8 cellular contexts compared by ENCODE assay signal in the genomic region with DNA sequence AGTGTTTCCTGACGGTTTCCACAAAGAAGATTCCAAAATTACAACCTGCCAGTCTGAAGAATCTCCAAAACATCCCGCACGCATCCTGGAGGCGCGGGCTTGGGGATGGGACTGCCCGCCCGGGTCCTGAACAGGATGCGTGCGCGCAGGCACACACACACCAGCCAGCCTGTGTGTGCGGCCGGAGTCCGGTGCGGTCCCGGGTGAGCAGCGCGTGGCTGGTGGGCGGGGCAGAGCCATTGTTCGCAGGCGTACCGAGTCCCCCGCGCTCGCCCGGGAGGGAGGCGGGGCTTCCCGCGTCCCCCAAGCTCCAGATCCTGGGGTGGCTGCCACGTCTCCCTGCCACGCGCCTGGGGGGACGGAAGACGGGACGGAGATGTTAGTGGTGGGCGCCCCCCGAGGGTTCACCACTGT. TPM values are rescaled to one million over a fixed set of nuclear protein-coding genes. Genes with fewer than 3 reads are reported as not detected.
DNase-seq lines count a peak whose midpoint lies in the region; ATAC-seq and TF ChIP-seq lines count a peak whose summit lies in the region.

No MANE protein-coding gene starts in this region.

- intact Hi-C loops in activated naive CD4-positive, alpha-beta T cell treated with anti-CD3 and anti-CD28 coated beads for 36 hours (cut with micrococcal nuclease) = loop anchor here (1.0 kb wide), 2 partner anchors 19 to 60 kb away; partner anchors contain the start of gene BLOC1S2

- peaks cover 38% of the 10 kb centered on the region for H3K79me2 ChIP-seq in osteoblast (ENCODE audit: insufficient read depth, low read length)

- no peaks in the 10 kb centered on the region for H3K27me3 Mint-ChIP-seq in activated naive CD4-positive, alpha-beta T cell treated with anti-CD3 and anti-CD28 coated beads for 36 hours (ENCODE audit: low read depth)

- under 1% methylated on average over 36 of the region's 36 CpGs for whole genome bisulfite sequencing in thymus

- H3K4me1 Mint-ChIP-seq in activated naive CD4-positive, alpha-beta T cell treated with anti-CD3 and anti-CD28 coated beads for 36 hours (ENCODE audit: low read depth) = peaks cover 45% of the 10 kb centered on the region

- H3K4me1 ChIP-seq in osteoblast (ENCODE audit: insufficient read depth, low read length) (peaks cover 11% of the 10 kb centered on the region), thymus (ENCODE audit: control insufficient read depth, insufficient read depth, low read length) (peaks cover 24% of the 10 kb centered on the region)

- TF ChIP-seq CTCF in osteoblast (IDR thresholded peaks at IDR 0.05; ENCODE audit: extremely low read depth, low read depth, low read length) = no peak

- peaks cover 11% of the 10 kb centered on the region for H4K20me1 ChIP-seq in osteoblast (ENCODE audit: insufficient read depth, low read length)

- H3K27me3 ChIP-seq in osteoblast (ENCODE audit: insufficient read depth, low read length) (no peaks in the 10 kb centered on the region), thymus (ENCODE audit: control insufficient read depth, insufficient read depth) (no peaks in the 10 kb centered on the region)

- H3K27ac ChIP-seq in osteoblast (ENCODE audit: low read depth, low read length) = no peak overlapping the region
- no peak overlapping the region for H3K27ac ChIP-seq in thymus (ENCODE audit: low read depth)

- peak overlapping the region; percentile 81 for H2AFZ ChIP-seq in osteoblast (ENCODE audit: low read length)

- CTCF ChIA-PET in activated naive CD4-positive, alpha-beta T cell treated with anti-CD3 and anti-CD28 coated beads for 36 hours (lab: Charles Lee) = interaction anchor here (0.9 to 12.6 kb wide), 7 partner anchors 10 to 174 kb away, joined by 3 to 276 read pairs (median 6); partner anchors contain the start of gene SEC31B

- H3K9me3 ChIP-seq in osteoblast (ENCODE audit: low read depth, low read length) = no peaks in the 10 kb centered on the region
- H3K9me3 ChIP-seq in thymus (ENCODE audit: control insufficient read depth) = no peaks in the 10 kb centered on the region

- no peaks in the 10 kb centered on the region for H3K9me3 Mint-ChIP-seq in activated naive CD4-positive, alpha-beta T cell treated with anti-CD3 and anti-CD28 coated beads for 36 hours

- H3K4me2 ChIP-seq in osteoblast (ENCODE audit: insufficient read depth, low read length) = peak overlapping the region; percentile 93

- H3K36me3 Mint-ChIP-seq in activated naive CD4-positive, alpha-beta T cell treated with anti-CD3 and anti-CD28 coated beads for 36 hours (ENCODE audit: low read depth) = peaks cover 40% of the 10 kb centered on the region

- DNase-seq in COR-L47 (lab: John Stamatoyannopoulos, UW) (peak; percentile 63), HPDE6-E6E7 (ENCODE audit: extremely low spot score) (peak; percentile 54), RPMI7951 (ENCODE audit: low read depth) (peak; percentile 67), glomerular visceral epithelial cell (ENCODE audit: extremely low spot score) (peak; percentile 65), osteoblast (ENCODE audit: insufficient read length, low spot score, missing footprints) (peak; percentile 91)
- DNase-seq in activated naive CD4-positive, alpha-beta T cell treated with anti-CD3 and anti-CD28 coated beads for 36 hours = peak; percentile 85

- H3K27ac Mint-ChIP-seq in activated naive CD4-positive, alpha-beta T cell treated with anti-CD3 and anti-CD28 coated beads for 36 hours = peak overlapping the region; percentile 87

- ATAC-seq in GM19463 (IDR thresholded peaks at IDR 0.05; ENCODE audit: unreplicated experiment) = peak; percentile 49

- peaks cover 7% of the 10 kb centered on the region for H3K36me3 ChIP-seq in osteoblast (ENCODE audit: insufficient read depth, low read length)
- H3K36me3 ChIP-seq in thymus (ENCODE audit: control insufficient read depth, insufficient read depth) = peaks cover 11% of the 10 kb centered on the region

- H3K4me3 Mint-ChIP-seq in activated naive CD4-positive, alpha-beta T cell treated with anti-CD3 and anti-CD28 coated beads for 36 hours = peak overlapping the region; percentile 97

- H3K4me3 ChIP-seq in osteoblast (ENCODE audit: insufficient read depth, low read length) (peak overlapping the region; percentile 84), thymus (ENCODE audit: low read length) (peak overlapping the region; percentile 63)

RNA-seq across cellular contexts. Expression of gene SCD, which starts 0.7 kb away (rescaled TPM):
- total RNA-seq in RPMI7951 (2014; rRNA removed; shearing (Covaris generic)) = 68.3 and 80.6 TPM in 2 replicates
- total RNA-seq in activated naive CD4-positive, alpha-beta T cell treated with anti-CD3 and anti-CD28 coated beads for 36 hours = 100 to 1,000 TPM; 161 to 169 TPM
- total RNA-seq in osteoblast = 672 and 691 TPM in 2 replicates
- 26.0 TPM for polyA plus RNA-seq in thymus

RNA-seq across cellular contexts. Expression of gene PKD2L1, which starts 16.3 kb away (rescaled TPM):
- not detected in 2 replicates for total RNA-seq in RPMI7951 (2014; rRNA removed; shearing (Covaris generic))
- total RNA-seq in activated naive CD4-positive, alpha-beta T cell treated with anti-CD3 and anti-CD28 coated beads for 36 hours = not detected
- not detected in 2 replicates for total RNA-seq in osteoblast
- 6.1 TPM for polyA plus RNA-seq in thymus

RNA-seq across cellular contexts. Expression of gene BLOC1S2, which starts 59.9 kb away (rescaled TPM):
- 33.5 and 43.5 TPM in 2 replicates for total RNA-seq in RPMI7951 (2014; rRNA removed; shearing (Covaris generic))
- total RNA-seq in activated naive CD4-positive, alpha-beta T cell treated with anti-CD3 and anti-CD28 coated beads for 36 hours = 10 to 100 TPM; 68.5 to 69.1 TPM
- total RNA-seq in osteoblast = 46.3 and 51.3 TPM in 2 replicates
- 114 TPM for polyA plus RNA-seq in thymus
